15 cellular contexts compared by ENCODE assay signal in the genomic region with DNA sequence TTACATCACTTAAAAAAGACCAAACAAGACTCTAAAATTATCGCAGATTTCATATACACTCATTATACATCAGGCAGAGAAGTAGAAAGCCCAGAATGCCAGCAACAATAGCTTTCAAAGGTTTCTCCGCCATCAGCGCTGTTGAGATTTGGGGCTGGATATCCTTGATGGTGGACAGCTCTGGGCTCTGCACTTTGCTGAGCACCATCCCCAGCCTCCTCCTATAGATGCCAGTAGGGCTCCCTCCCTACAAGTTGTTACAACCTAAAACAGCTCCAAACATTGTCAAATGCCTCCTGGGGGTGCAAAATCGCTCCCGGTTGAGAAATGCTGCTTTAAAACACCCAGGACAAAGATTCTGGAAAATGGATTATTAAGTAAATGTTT.
DNase-seq lines count a peak whose midpoint lies in the region; ATAC-seq and TF ChIP-seq lines count a peak whose summit lies in the region.
"Had no signal": no experiment of that assay in that cellular context is flagged by ENCODE, and none has a peak within 500 bp of the region (broad histone marks: within the 10 kb centered on the region; RNA-seq: fewer than 3 reads in every experiment).

No MANE protein-coding gene starts in this region.

- H3K4me3 Mint-ChIP-seq in CD4-positive, alpha-beta T cell = no peak overlapping the region
- H3K4me3 Mint-ChIP-seq: activated naive CD8-positive, alpha-beta T cell treated with anti-CD3 and anti-CD28 coated beads, Interleukin-2, amount 10 ng/mL, durations not matched to agents 7 days and 5 days; mesothelial cell of epicardium had no signal

- no peaks in the 10 kb centered on the region for H4K20me1 ChIP-seq in fibroblast of lung (ENCODE audit: control insufficient read depth, extremely low read depth, insufficient read depth, low read length)

- no peak for ATAC-seq in CD4-positive, alpha-beta T cell (ENCODE audit: poor library complexity)
- ATAC-seq in gastrocnemius medialis = no peak
- no peak for ATAC-seq in GM21717 (IDR thresholded peaks at IDR 0.05; ENCODE audit: unreplicated experiment)

- peaks cover 52% of the 10 kb centered on the region for H3K4me1 Mint-ChIP-seq in CD4-positive, alpha-beta T cell (ENCODE audit: low read depth)
- H3K4me1 Mint-ChIP-seq: mesothelial cell of epicardium had no signal

- peaks cover 16% of the 10 kb centered on the region for H3K79me2 ChIP-seq in fibroblast of lung (ENCODE audit: control insufficient read depth, insufficient read depth, low read length)

- intact Hi-C loops in CD4-positive, alpha-beta T cell (cut with DNase I, micrococcal nuclease) = loop anchor here in 1 of 2 experiments (10.0 kb wide), 1 partner anchor 145 kb away; no protein-coding TSS in a partner anchor
- intact Hi-C loops in gastrocnemius medialis (cut with DNase I; ENCODE audit: low total_unique reads) = no loop called here

- no peak for DNase-seq in CD4-positive, alpha-beta T cell
- DNase-seq in SJSA1 (ENCODE audit: low read depth in 1 of 2, low spot score in 2 of 2) (no peak), fibroblast of lung (ENCODE audit: low read depth in 2 of 2) (no peak), gastrocnemius medialis (no peak), H4 (ENCODE audit: low spot score) (no peak), NCI-H2171 (lab: John Stamatoyannopoulos, UW) (no peak), activated gamma-delta T cell (lab: John Stamatoyannopoulos, UW) (no peak)
- DNase-seq: activated naive CD8-positive, alpha-beta T cell treated with anti-CD3 and anti-CD28 coated beads, Interleukin-2, amount 10 ng/mL, durations not matched to agents 7 days and 5 days; immature natural killer cell; KG1; NCI-H146; NCI-H510A treated with DMSO at 0.1 percent for 48 hours had no signal

- TF ChIP-seq CTCF in CD4-positive, alpha-beta T cell (IDR thresholded peaks at IDR 0.05) = no peak
- TF ChIP-seq CTCF in fibroblast of lung (conservative IDR thresholded peaks at IDR 0.05 in 1 of 2, IDR thresholded peaks at IDR 0.05 in 1 of 2; ENCODE audit: low read depth in 1 of 2, low read length in 2 of 2) (no peak), gastrocnemius medialis (IDR thresholded peaks at IDR 0.05 in 4 of 5, conservative IDR thresholded peaks at IDR 0.05 in 1 of 5) (no peak)

- H3K36me3 ChIP-seq in SJSA1 (0 out of 2 replicates have a peak, but pooled peaks cover 1% of the 10 kb centered on the region), fibroblast of lung (ENCODE audit: control insufficient read depth, insufficient read depth, low read length) (no peaks in the 10 kb centered on the region), gastrocnemius medialis (no peaks in the 10 kb centered on the region)

- peak overlapping the region; percentile 26 for H3K9ac ChIP-seq in fibroblast of lung (ENCODE audit: insufficient read depth, low read length)

- no peaks in the 10 kb centered on the region for H3K9me3 ChIP-seq in CD4-positive, alpha-beta T cell (ENCODE audit: control insufficient read depth, low read length)
- H3K9me3 ChIP-seq in SJSA1 (replicated peaks) (no peaks in the 10 kb centered on the region), fibroblast of lung (ENCODE audit: control insufficient read depth, insufficient read depth, low read depth, low read length) (no peaks in the 10 kb centered on the region), gastrocnemius medialis (no peaks in the 10 kb centered on the region)

- H3K4me3 ChIP-seq in SJSA1 = no peak overlapping the region
- H3K4me3 ChIP-seq in fibroblast of lung (replicated peaks in 1 of 4; ENCODE audit: control extremely low read depth in 1 of 4, insufficient read depth in 1 of 4, low read depth in 3 of 4, low read length in 4 of 4) = no peak overlapping the region
- H3K4me3 ChIP-seq in gastrocnemius medialis = no peak overlapping the region

- H3K4me2 ChIP-seq in fibroblast of lung (ENCODE audit: extremely low read depth, insufficient read depth, low read length) = peak overlapping the region; percentile 30

- no peak for TF ChIP-seq POLR2A in gastrocnemius medialis (IDR thresholded peaks at IDR 0.05)

- H3K36me3 Mint-ChIP-seq in CD4-positive, alpha-beta T cell (ENCODE audit: low read depth) = no peaks in the 10 kb centered on the region
- H3K36me3 Mint-ChIP-seq: immature natural killer cell, mesothelial cell of epicardium had no signal

- no peaks in the 10 kb centered on the region for H3K9me3 Mint-ChIP-seq in CD4-positive, alpha-beta T cell
- H3K9me3 Mint-ChIP-seq: activated naive CD8-positive, alpha-beta T cell treated with anti-CD3 and anti-CD28 coated beads, Interleukin-2, amount 10 ng/mL, durations not matched to agents 7 days and 5 days; immature natural killer cell; mesothelial cell of epicardium had no signal

- POLR2A ChIA-PET in CD4-positive, alpha-beta T cell (lab: Charles Lee) = no interaction called here

- H3K27me3 Mint-ChIP-seq in CD4-positive, alpha-beta T cell = no peaks in the 10 kb centered on the region
- H3K27me3 Mint-ChIP-seq: activated naive CD8-positive, alpha-beta T cell treated with anti-CD3 and anti-CD28 coated beads, Interleukin-2, amount 10 ng/mL, durations not matched to agents 7 days and 5 days had no signal

- H3K27ac Mint-ChIP-seq in CD4-positive, alpha-beta T cell = peak overlapping the region; percentile 52
- H3K27ac Mint-ChIP-seq: activated naive CD8-positive, alpha-beta T cell treated with anti-CD3 and anti-CD28 coated beads, Interleukin-2, amount 10 ng/mL, durations not matched to agents 7 days and 5 days had no signal

- no peak overlapping the region for H2AFZ ChIP-seq in fibroblast of lung (ENCODE audit: low read length)

- H3K4me1 ChIP-seq in SJSA1 (replicated peaks) = peaks cover 76% of the 10 kb centered on the region
- H3K4me1 ChIP-seq in fibroblast of lung (ENCODE audit: control insufficient read depth, extremely low read depth, insufficient read depth, low read length) = peaks cover 39% of the 10 kb centered on the region
- peaks cover 0 to 6% of the 10 kb centered on the region in 2 donors for H3K4me1 ChIP-seq in gastrocnemius medialis

- H3K27me3 ChIP-seq in CD4-positive, alpha-beta T cell (ENCODE audit: control insufficient read depth, insufficient read depth, low read length) = no peaks in the 10 kb centered on the region
- H3K27me3 ChIP-seq in SJSA1 (replicated peaks) (no peaks in the 10 kb centered on the region), fibroblast of lung (ENCODE audit: control insufficient read depth, insufficient read depth, low read length) (no peaks in the 10 kb centered on the region), gastrocnemius medialis (no peaks in the 10 kb centered on the region)

- CTCF ChIA-PET in CD4-positive, alpha-beta T cell (lab: Charles Lee) = interaction anchor here (0.6 kb wide), 1 partner anchor 78 kb away, joined by 3 read pairs; no protein-coding TSS in a partner anchor

- no peak overlapping the region for H3K27ac ChIP-seq in CD4-positive, alpha-beta T cell (ENCODE audit: low read depth, low read length)
- peak overlapping the region; percentile 67 for H3K27ac ChIP-seq in SJSA1
- peak overlapping the region; percentile 87 for H3K27ac ChIP-seq in fibroblast of lung (ENCODE audit: insufficient read depth, low read length)
- peak overlapping the region; percentile 8 to 57 (median 50) for H3K27ac ChIP-seq in gastrocnemius medialis
- H3K27ac ChIP-seq: C4-2B had no signal

- in situ Hi-C loops in gastrocnemius medialis (cut with MboI; ENCODE audit: low sequenced_read_pairs in 4 of 4) = no loop called here
